Comparison of ENCODE assay signal across 9 cellular contexts in the genomic region with DNA sequence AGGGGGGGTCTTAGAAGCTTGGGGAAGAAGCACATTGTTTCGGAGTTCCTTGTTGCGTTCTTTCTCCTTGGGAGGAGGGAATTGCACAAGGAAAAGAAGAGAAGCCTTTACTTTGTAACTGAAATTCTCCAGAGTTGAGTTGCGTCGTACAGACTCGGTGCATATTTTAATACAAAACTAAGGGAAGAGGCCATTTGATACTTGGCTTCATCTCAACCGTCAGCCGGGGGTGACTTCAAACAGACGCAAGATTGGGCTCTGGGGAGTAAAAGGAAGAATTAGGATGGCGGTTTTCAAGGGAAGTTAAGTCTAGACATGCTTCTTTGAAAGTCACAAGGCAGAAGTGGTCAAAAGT. TPM values are rescaled to one million over a fixed set of nuclear protein-coding genes. Genes with fewer than 3 reads are reported as not detected.
DNase-seq lines count a peak whose midpoint lies in the region; ATAC-seq and TF ChIP-seq lines count a peak whose summit lies in the region.
"Had no signal": no experiment of that assay in that cellular context is flagged by ENCODE, and none has a peak within 500 bp of the region (broad histone marks: within the 10 kb centered on the region; RNA-seq: fewer than 3 reads in every experiment).

No MANE protein-coding gene starts in this region.

- TF ChIP-seq CTCF in body of pancreas (IDR thresholded peaks at IDR 0.05) (no peak), right lobe of liver (IDR thresholded peaks at IDR 0.05) (no peak), suprapubic skin (IDR thresholded peaks at IDR 0.05) (no peak), GM13976 (IDR thresholded peaks at IDR 0.05; ENCODE audit: borderline replicate concordance, control extremely low read depth, extremely low read depth, insufficient read depth, missing control alignments) (no peak)

- ATAC-seq in body of pancreas (no peak), right lobe of liver (no peak), GM19463 (IDR thresholded peaks at IDR 0.05; ENCODE audit: unreplicated experiment) (no peak), HG02981 (IDR thresholded peaks at IDR 0.05; ENCODE audit: unreplicated experiment) (no peak)

- H3K4me3 ChIP-seq in body of pancreas (peak overlapping the region; percentile 69 to 72), right lobe of liver (peak overlapping the region; percentile 47 to 53 (median 47)), suprapubic skin (peak overlapping the region; percentile 61)

- intact Hi-C loops in body of pancreas (cut with DNase I) = no loop called here
- intact Hi-C loops in right lobe of liver (cut with DNase I) = no loop called here

- TF ChIP-seq EP300 in suprapubic skin (IDR thresholded peaks at IDR 0.05) = no peak

- H3K27me3 ChIP-seq in body of pancreas = no peaks in the 10 kb centered on the region
- no peaks in the 10 kb centered on the region for H3K27me3 ChIP-seq in right lobe of liver
- H3K27me3 ChIP-seq in suprapubic skin = peaks cover 80% of the 10 kb centered on the region

- DNase-seq in DMS53 (lab: John Stamatoyannopoulos, UW) (peak; percentile 45), DMS53 treated with DMSO at 0.1 percent for 48 hours (lab: John Stamatoyannopoulos, UW; ENCODE audit: unreplicated experiment) (no peak), body of pancreas (no peak), right lobe of liver (no peak), suprapubic skin (ENCODE audit: low spot score in 2 of 2) (no peak), GM13976 (ENCODE audit: low spot score) (no peak)

- 21 to 34% methylated on average over 9 of the region's 9 CpGs for WGBS in body of pancreas, 2 donors
- WGBS in right lobe of liver (ENCODE audit: insufficient coverage, low coverage, low lambda C conversion rate, missing lambda C conversion rate) = under 1% methylated on average over 9 of the region's 9 CpGs
- 1% methylated on average over 9 of the region's 9 CpGs for WGBS in suprapubic skin

- H3K27ac ChIP-seq in body of pancreas (peak overlapping the region in 3 of 4 donors; percentile 70 to 78 (median 72)), right lobe of liver (no peak overlapping the region), suprapubic skin (no peak overlapping the region)

- no peaks in the 10 kb centered on the region for H3K9me3 ChIP-seq in body of pancreas
- H3K9me3 ChIP-seq in right lobe of liver = no peaks in the 10 kb centered on the region
- H3K9me3 ChIP-seq in suprapubic skin = no peaks in the 10 kb centered on the region

- in situ Hi-C loops in GM13976 (cut with MboI; ENCODE audit: low sequenced_read_pairs, unreplicated experiment) = no loop called here

- H3K4me1 ChIP-seq in body of pancreas = peaks cover 11% of the 10 kb centered on the region
- peaks cover 0 to 34% (median 0%) of the 10 kb centered on the region in 4 donors for H3K4me1 ChIP-seq in right lobe of liver
- H3K4me1 ChIP-seq in suprapubic skin = peaks cover 43% of the 10 kb centered on the region

- TF ChIP-seq POLR2A in body of pancreas (IDR thresholded peaks at IDR 0.05) (no peak), right lobe of liver (IDR thresholded peaks at IDR 0.05) (no peak), suprapubic skin (IDR thresholded peaks at IDR 0.05) (no peak)

- H3K36me3 ChIP-seq in body of pancreas (replicated peaks in 1 of 2; ENCODE audit: insufficient read depth in 1 of 2, low read depth in 2 of 2) (no peaks in the 10 kb centered on the region), right lobe of liver (no peaks in the 10 kb centered on the region), suprapubic skin (no peaks in the 10 kb centered on the region)

RNA-seq across cellular contexts. Expression of a gene that starts 1.5 kb away (rescaled TPM):
- 1 to 10 TPM; 2.3 to 4.7 TPM for total RNA-seq in body of pancreas
- 1 to 10 TPM in 1 of 6 experiments, under 1 TPM in 2, not detected in 3; 0.18 to 1.3 (median 0.42) TPM for total RNA-seq in right lobe of liver
- total RNA-seq in suprapubic skin = under 1 TPM in 3 of 4 donors, not detected in 1; 0.47 to 0.64 (median 0.47) TPM
- total RNA-seq: activated CD8-positive, alpha-beta memory T cell treated with anti-CD3 and anti-CD28 coated beads for 36 hours had no signal

Comparison
In these comparisons a context has a peak if more than half of its experiments do, and no peak if none do; other contexts are left out.
1. H3K27ac ChIP-seq: peak in body of pancreas (3 of 4); none in right lobe of liver (0 of 3) and suprapubic skin (single experiment).
2. Peak in every context shown above with its lines, with median percentiles within 50 percentile points of each other: H3K4me3 ChIP-seq.